24 cellular contexts compared by ENCODE assay signal in genomic region chr14:55816225-55816624, GRCh38.
"Had no signal": no experiment of that assay in that cellular context is flagged by ENCODE, and none has a peak within 500 bp of the region (broad histone marks: within the 10 kb centered on the region; RNA-seq: fewer than 3 reads in every experiment).

No MANE protein-coding gene starts in this region.

- H3K27me3 ChIP-seq: adrenal gland, SJSA1 had no signal

- H3K27ac ChIP-seq: adrenal gland, SJSA1 had no signal

- DNase-seq: activated B cell treated with CpG ODN at 0.5 μM for 24 hours; activated CD4-positive, alpha-beta T cell treated with anti-CD3 and anti-CD28 coated beads for 1 hour; activated CD8-positive, alpha-beta T cell treated with anti-CD3 and anti-CD28 coated beads, Interleukin-2, amount 10 ng/mL, durations not matched to agents 7 days and 5 days; activated gamma-delta T cell; activated naive CD4-positive, alpha-beta T cell treated with anti-CD3 and anti-CD28 coated beads for 36 hours; activated T-cell treated with anti-CD3 and anti-CD28 coated beads, Interleukin-2, amount 50 U/mL, for 4 hours; adrenal gland; anterior cingulate cortex; cerebellar nuclear complex; Karpas-422; MM.1S; NCI-H1105; NCI-H1436; NCI-H187; NCI-H2081; NCI-H510A treated with DMSO at 0.1 percent for 48 hours; NCI-H69; PC-3; SHP77; SW 1271 had no signal

- ATAC-seq: activated CD8-positive, alpha-beta T cell treated with anti-CD3 and anti-CD28 coated beads, Interleukin-2, amount 10 ng/mL, durations not matched to agents 7 days and 5 days; activated T-cell treated with anti-CD3 and anti-CD28 coated beads, Interleukin-2, amount 50 U/mL, for 4 hours; K562; PC-3; SK-N-SH treated with all-trans-retinoic acid at 6 μM for 48 hours had no signal

- H3K4me3 Mint-ChIP-seq: activated B cell treated with CpG ODN at 0.5 μM for 24 hours; activated CD8-positive, alpha-beta T cell treated with anti-CD3 and anti-CD28 coated beads, Interleukin-2, amount 10 ng/mL, durations not matched to agents 7 days and 5 days; activated naive CD4-positive, alpha-beta T cell treated with anti-CD3 and anti-CD28 coated beads for 36 hours; activated naive CD8-positive, alpha-beta T cell; activated T-cell treated with anti-CD3 and anti-CD28 coated beads, Interleukin-2, amount 50 U/mL, for 4 hours had no signal

- H3K27me3 Mint-ChIP-seq: activated naive CD8-positive, alpha-beta T cell had no signal

- H3K9me3 ChIP-seq: adrenal gland, SJSA1 had no signal

- H3K4me3 ChIP-seq: adrenal gland, K562, SJSA1 had no signal

- H3K36me3 ChIP-seq: adrenal gland, SJSA1 had no signal

- H3K27ac Mint-ChIP-seq: activated B cell treated with CpG ODN at 0.5 μM for 24 hours; activated CD8-positive, alpha-beta T cell treated with anti-CD3 and anti-CD28 coated beads, Interleukin-2, amount 10 ng/mL, durations not matched to agents 7 days and 5 days; activated naive CD4-positive, alpha-beta T cell treated with anti-CD3 and anti-CD28 coated beads for 36 hours; activated naive CD8-positive, alpha-beta T cell had no signal

- H3K9me3 Mint-ChIP-seq: activated B cell treated with CpG ODN at 0.5 μM for 24 hours had no signal
